19 cellular contexts compared by ENCODE assay signal in the genomic region with DNA sequence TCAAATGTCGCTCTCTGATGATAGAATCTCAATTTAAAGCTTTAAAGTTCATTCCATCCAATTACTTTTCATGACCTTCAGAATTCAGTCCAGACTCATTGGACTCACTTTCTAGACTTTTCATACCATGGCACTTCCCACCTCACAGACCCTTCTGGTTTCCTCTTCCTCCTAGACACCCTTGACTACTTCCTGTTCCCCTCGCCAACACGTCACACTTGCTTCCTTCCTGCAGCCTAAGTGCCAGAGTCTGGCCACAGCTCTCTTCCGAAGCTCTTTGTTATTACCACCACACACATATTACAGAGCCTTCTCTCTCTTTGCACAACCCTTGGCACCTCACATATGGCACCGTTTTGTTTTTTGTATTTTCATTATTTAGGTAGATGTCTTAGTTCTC. TPM values are rescaled to one million over a fixed set of nuclear protein-coding genes. Genes with fewer than 3 reads are reported as not detected.
DNase-seq lines count a peak whose midpoint lies in the region; ATAC-seq and TF ChIP-seq lines count a peak whose summit lies in the region.
"Had no signal": no experiment of that assay in that cellular context is flagged by ENCODE, and none has a peak within 500 bp of the region (broad histone marks: within the 10 kb centered on the region; RNA-seq: fewer than 3 reads in every experiment).

No MANE protein-coding gene starts in this region.

- H3K27ac ChIP-seq in OCI-LY1 (ENCODE audit: low read depth, low read length, poor library complexity, severe bottlenecking): no peak overlapping the region
- H3K27ac ChIP-seq: pancreas, PC-9, SJSA1, testis had no signal

- intact Hi-C loops in activated naive CD4-positive, alpha-beta T cell treated with anti-CD3 and anti-CD28 coated beads for 36 hours (cut with micrococcal nuclease): no loop called here

- H3K27me3 ChIP-seq in OCI-LY1 (ENCODE audit: insufficient read depth, low read length): no peaks in the 10 kb centered on the region
- H3K27me3 ChIP-seq in H7 (ENCODE audit: control insufficient read depth, insufficient read depth, low read length): no peaks in the 10 kb centered on the region
- H3K27me3 ChIP-seq: pancreas, SJSA1, testis had no signal

- peaks cover 12% of the 10 kb centered on the region for H3K36me3 Mint-ChIP-seq in activated naive CD4-positive, alpha-beta T cell treated with anti-CD3 and anti-CD28 coated beads for 36 hours (ENCODE audit: low read depth)

- H3K27ac Mint-ChIP-seq in activated naive CD4-positive, alpha-beta T cell treated with anti-CD3 and anti-CD28 coated beads for 36 hours: peak overlapping the region; percentile 55

- no peaks in the 10 kb centered on the region for H3K9me2 ChIP-seq in OCI-LY1 (ENCODE audit: low read depth, low read length)

- H3K9ac ChIP-seq in OCI-LY1 (ENCODE audit: low read length): no peak overlapping the region

- no peaks in the 10 kb centered on the region for H3K9me3 ChIP-seq in OCI-LY1 (ENCODE audit: low read length)
- H3K9me3 ChIP-seq: pancreas, SJSA1, testis had no signal

- peak; percentile 22 for DNase-seq in activated naive CD4-positive, alpha-beta T cell treated with anti-CD3 and anti-CD28 coated beads for 36 hours
- no peak for DNase-seq in activated naive CD4-positive, alpha-beta T cell (lab: John Stamatoyannopoulos, UW)
- DNase-seq in central memory CD4-positive, alpha-beta T cell: peak; percentile 26
- peak; percentile 21 for DNase-seq in stimulated activated naive CD8-positive, alpha-beta T cell treated with anti-CD3 and anti-CD28 coated beads, Interleukin-15, Interleukin-2, amounts not matched to agents 100 U/mL and 50 U/mL, for 24 hours
- DNase-seq in DMS 273 (lab: John Stamatoyannopoulos, UW; ENCODE audit: unreplicated experiment): no peak
- DNase-seq in H7: no peak
- no peak for DNase-seq in stimulated activated naive CD4-positive, alpha-beta T cell treated with Interleukin-2 at 50 U/mL for 16 hours (lab: John Stamatoyannopoulos, UW)
- DNase-seq: activated CD4-positive, alpha-beta T cell treated with anti-CD3 and anti-CD28 coated beads, Interleukin-2, amount 50 U/mL, for 1 hour; cortex of kidney; erythroblast; left ventricle myocardium superior; NCI-H2029 treated with DMSO at 0.1 percent for 48 hours; NCI-H524; pancreas; PC-9; stimulated activated CD4-positive, alpha-beta T cell treated with anti-CD3 and anti-CD28 coated beads, Interleukin-4, amount 100 ng/mL, for 1 hour; testis had no signal

- no peaks in the 10 kb centered on the region for H3K79me2 ChIP-seq in OCI-LY1 (ENCODE audit: insufficient read depth, low read length)

- H3K4me1 ChIP-seq in OCI-LY1 (ENCODE audit: insufficient read depth, low read length, severe bottlenecking): no peaks in the 10 kb centered on the region
- H3K4me1 ChIP-seq: SJSA1, testis had no signal

- H3K4me3 Mint-ChIP-seq in activated naive CD4-positive, alpha-beta T cell treated with anti-CD3 and anti-CD28 coated beads for 36 hours: no peak overlapping the region

- peak; percentile 64 for ATAC-seq in stimulated activated naive CD8-positive, alpha-beta T cell treated with anti-CD3 and anti-CD28 coated beads, Interleukin-15, Interleukin-2, amounts not matched to agents 100 U/mL and 50 U/mL, for 24 hours
- ATAC-seq: left ventricle myocardium superior, pancreas had no signal

- H3K36me3 ChIP-seq in OCI-LY1 (ENCODE audit: insufficient read depth, low read length): no peaks in the 10 kb centered on the region
- H3K36me3 ChIP-seq in H7 (replicated peaks; ENCODE audit: control insufficient read depth, insufficient read depth, low read length): no peaks in the 10 kb centered on the region

- H3K4me3 ChIP-seq in OCI-LY1 (ENCODE audit: low read depth, low read length, poor library complexity, severe bottlenecking) (no peak overlapping the region), H7 (ENCODE audit: insufficient read depth, low read depth, low read length) (no peak overlapping the region)
- H3K4me3 ChIP-seq: pancreas, PC-9, SJSA1, testis had no signal

- H4K20me1 ChIP-seq in OCI-LY1 (ENCODE audit: insufficient read depth, low read length): no peaks in the 10 kb centered on the region

- CTCF ChIA-PET in activated naive CD4-positive, alpha-beta T cell treated with anti-CD3 and anti-CD28 coated beads for 36 hours (lab: Charles Lee): interaction anchor here (0.8 to 1.9 kb wide), 4 partner anchors 17 to 121 kb away, joined by 3 to 8 read pairs (median 3); no protein-coding TSS in a partner anchor

- peaks cover 3% of the 10 kb centered on the region for H3K27me3 Mint-ChIP-seq in activated naive CD4-positive, alpha-beta T cell treated with anti-CD3 and anti-CD28 coated beads for 36 hours (ENCODE audit: low read depth)

- peaks cover 12% of the 10 kb centered on the region for H3K4me1 Mint-ChIP-seq in activated naive CD4-positive, alpha-beta T cell treated with anti-CD3 and anti-CD28 coated beads for 36 hours (ENCODE audit: low read depth)

- H3F3A ChIP-seq in OCI-LY1 (ENCODE audit: insufficient read depth, low read length): no peaks in the 10 kb centered on the region

- TF ChIP-seq CTCF in OCI-LY1 (IDR thresholded peaks at IDR 0.05; ENCODE audit: low read length): no peak

- H2AFZ ChIP-seq in OCI-LY1 (ENCODE audit: low read length): peak overlapping the region; percentile 93; the same call in 1 of the 2 replicates
- H2AFZ ChIP-seq: PC-9 had no signal

- no peak overlapping the region for H3K4me2 ChIP-seq in OCI-LY1 (ENCODE audit: low read length)
- H3K4me2 ChIP-seq: PC-9 had no signal

- no peaks in the 10 kb centered on the region for H3K9me3 Mint-ChIP-seq in activated naive CD4-positive, alpha-beta T cell treated with anti-CD3 and anti-CD28 coated beads for 36 hours

RNA-seq across cellular contexts. Expression of a gene that starts 59.1 kb away (rescaled TPM):
- 10 to 100 TPM; 29.6 to 34.1 TPM for total RNA-seq in activated naive CD4-positive, alpha-beta T cell treated with anti-CD3 and anti-CD28 coated beads for 36 hours
- total RNA-seq in H7 (2014; rRNA removed; shearing (Covaris generic)): 34.8 and 48.1 TPM in 2 replicates

Comparison
In these comparisons a context has a peak if more than half of its experiments do, and no peak if none do; other contexts are left out.
1. DNase-seq: peak in activated naive CD4-positive, alpha-beta T cell treated with anti-CD3 and anti-CD28 coated beads for 36 hours (single experiment), central memory CD4-positive, alpha-beta T cell (single experiment) and stimulated activated naive CD8-positive, alpha-beta T cell treated with anti-CD3 and anti-CD28 coated beads, Interleukin-15, Interleukin-2, amounts not matched to agents 100 U/mL and 50 U/mL, for 24 hours (single experiment); none in activated naive CD4-positive, alpha-beta T cell (0 of 4), DMS 273 (single experiment), H7 (single experiment) and stimulated activated naive CD4-positive, alpha-beta T cell treated with Interleukin-2 at 50 U/mL for 16 hours (single experiment).